Comparison of ENCODE assay signal across 8 cellular contexts in genomic region chrX:107627792-107628661, GRCh38. TPM values are rescaled to one million over a fixed set of nuclear protein-coding genes. Genes with fewer than 3 reads are reported as not detected.
A peak's percentile ranks its signal among the peaks of the same experiment; 100 is the strongest.
DNase-seq lines count a peak whose midpoint lies in the region; ATAC-seq lines count a peak whose summit lies in the region.

PRPS1 (plus strand) TSS chrX:107628510; CDS start chrX:107628629, 119 bp downstream.

- CTCF ChIA-PET in CD8-positive, alpha-beta memory T cell (lab: Charles Lee) = interaction anchor here (1.4 to 2.2 kb wide), 8 partner anchors 12 to 629 kb away, joined by 3 to 11 read pairs (median 6); partner anchors contain the start of genes NCBP2L and TSC22D3

- peak within 1 kb of the TSS; percentile 83 for H3K27ac ChIP-seq in CD8-positive, alpha-beta memory T cell (ENCODE audit: low read depth, low read length)
- peak within 1 kb of the TSS; percentile 80 for H3K27ac ChIP-seq in effector memory CD4-positive, alpha-beta T cell (ENCODE audit: insufficient read depth, low read length, poor library complexity, severe bottlenecking)

- H3K36me3 ChIP-seq in CD8-positive, alpha-beta memory T cell (ENCODE audit: insufficient read depth, low read length) = no peaks in the 10 kb centered on the region
- no peaks in the 10 kb centered on the region for H3K36me3 ChIP-seq in effector memory CD4-positive, alpha-beta T cell (ENCODE audit: control insufficient read depth, insufficient read depth, low read length)

- H3K4me1 ChIP-seq in CD8-positive, alpha-beta memory T cell (ENCODE audit: insufficient read depth, low read length) = peaks cover 9% of the 10 kb centered on the region
- H3K4me1 ChIP-seq in effector memory CD4-positive, alpha-beta T cell (ENCODE audit: control insufficient read depth, insufficient read depth, low read length, poor library complexity, severe bottlenecking) = no peaks in the 10 kb centered on the region

- H3K27me3 ChIP-seq in CD8-positive, alpha-beta memory T cell (ENCODE audit: insufficient read depth, low read length, poor library complexity, severe bottlenecking) = no peaks in the 10 kb centered on the region
- H3K27me3 ChIP-seq in effector memory CD4-positive, alpha-beta T cell (replicated peaks; ENCODE audit: control insufficient read depth, insufficient read depth, low read length, poor library complexity, severe bottlenecking) = no peaks in the 10 kb centered on the region

- ATAC-seq in GM19468 (IDR thresholded peaks at IDR 0.05; ENCODE audit: extremely low read depth, unreplicated experiment) = peak; percentile 100

- POLR2A ChIA-PET in CD8-positive, alpha-beta memory T cell (lab: Charles Lee) = interaction anchor here (0.5 to 1.4 kb wide), 9 partner anchors 16 to 509 kb away, joined by 3 to 11 read pairs (median 3); partner anchors contain the start of genes MID2, RBM41 and TSC22D3

- no peaks in the 10 kb centered on the region for H3K9me3 ChIP-seq in CD8-positive, alpha-beta memory T cell (ENCODE audit: low read length)
- no peaks in the 10 kb centered on the region for H3K9me3 ChIP-seq in effector memory CD4-positive, alpha-beta T cell (ENCODE audit: control insufficient read depth, low read length)

- H3K36me3 Mint-ChIP-seq in CD8-positive, alpha-beta memory T cell = peaks cover 0 to 11% (median 0%) of the 10 kb centered on the region in 3 donors

- H3K4me1 Mint-ChIP-seq in CD8-positive, alpha-beta memory T cell = peaks cover 27 to 40% (median 35%) of the 10 kb centered on the region in 3 donors

- H3K27ac Mint-ChIP-seq in CD8-positive, alpha-beta memory T cell = peak within 1 kb of the TSS; percentile 90 to 96 (median 93)

- no peaks in the 10 kb centered on the region for H3K9me3 Mint-ChIP-seq in CD8-positive, alpha-beta memory T cell

- H3K4me3 Mint-ChIP-seq in CD8-positive, alpha-beta memory T cell = peak within 1 kb of the TSS; percentile 88 to 97 (median 93)

- H3K4me3 ChIP-seq in CD8-positive, alpha-beta memory T cell (ENCODE audit: low read length) = peak within 1 kb of the TSS; percentile 86
- peak within 1 kb of the TSS; percentile 74 for H3K4me3 ChIP-seq in effector memory CD4-positive, alpha-beta T cell (ENCODE audit: insufficient read depth, low read depth, low read length, poor library complexity, severe bottlenecking)

- peaks cover 0 to 4% of the 10 kb centered on the region in 2 donors for H3K27me3 Mint-ChIP-seq in CD8-positive, alpha-beta memory T cell

- DNase-seq in CD8-positive, alpha-beta memory T cell = peak; percentile 80 to 92 (median 87)
- DNase-seq in HS-5 (ENCODE audit: low read depth) (peak; percentile 71), medulla oblongata (ENCODE audit: extremely low spot score) (peak; percentile 92)
- DNase-seq in NK-92 treated with Interleukin-12 subunit alpha and Interleukin-12 subunit beta, amount 100 ng/mL, for 24 hours (lab: John Stamatoyannopoulos, UW) = peak; percentile 81
- DNase-seq in activated CD8-positive, alpha-beta memory T cell treated with anti-CD3 and anti-CD28 coated beads for 24 hours = peak; percentile 89
- DNase-seq in effector memory CD4-positive, alpha-beta T cell = peak; percentile 75 to 84 (median 84)
- peak; percentile 75 for DNase-seq in stimulated activated CD8-positive, alpha-beta memory T cell treated with anti-CD3 and anti-CD28 coated beads, Interleukin-12 subunit alpha, Interleukin-12 subunit beta, amount 100 ng/mL, for 1 hour (ENCODE audit: low read depth)

RNA-seq across cellular contexts. Expression of gene PRPS1, which starts in this region (rescaled TPM):
- 100 to 1,000 TPM; 110 to 113 TPM for total RNA-seq in CD8-positive, alpha-beta memory T cell
- 49.7 TPM for polyA plus RNA-seq in CD8-positive, alpha-beta memory T cell

Comparison
In these comparisons a context has a peak if more than half of its experiments do, and no peak if none do; other contexts are left out.
1. Peak in every context shown above with its lines: DNase-seq, ATAC-seq, H3K4me3 ChIP-seq and H3K27ac ChIP-seq.